Comparison of ENCODE assay signal across 10 cellular contexts in genomic region chr11:67561971-67562560, GRCh38. TPM values are rescaled to one million over a fixed set of nuclear protein-coding genes. Genes with fewer than 3 reads are reported as not detected.
DNase-seq lines count a peak whose midpoint lies in the region; ATAC-seq and TF ChIP-seq lines count a peak whose summit lies in the region.
"Had no signal": no experiment of that assay in that cellular context is flagged by ENCODE, and none has a peak within 500 bp of the region (broad histone marks: within the 10 kb centered on the region; RNA-seq: fewer than 3 reads in every experiment).

No MANE protein-coding gene starts in this region.

- TF ChIP-seq CTCF in type B pancreatic cell (conservative IDR thresholded peaks at IDR 0.05): no peak

- H3K27ac Mint-ChIP-seq in activated T-cell treated with anti-CD3 and anti-CD28 coated beads, Interleukin-2, amount 50 U/mL, for 72 hours: peak overlapping the region; percentile 33
- H3K27ac Mint-ChIP-seq in T-helper 2 cell treated with Interferon-gamma antibody and Interleukin-4, amounts not matched to agents 5 μg/mL and 100 μg/mL, for 36 hours: no peak overlapping the region
- peak overlapping the region; percentile 29 for H3K27ac Mint-ChIP-seq in type B pancreatic cell
- no peak overlapping the region for H3K27ac Mint-ChIP-seq in activated CD4-positive, alpha-beta memory T cell treated with anti-CD3 and anti-CD28 coated beads, Interleukin-2, amount 10 ng/mL, durations not matched to agents 7 days and 5 days

- peaks cover 15% of the 10 kb centered on the region for H3K4me1 Mint-ChIP-seq in activated T-cell treated with anti-CD3 and anti-CD28 coated beads, Interleukin-2, amount 50 U/mL, for 72 hours (ENCODE audit: low read depth)
- H3K4me1 Mint-ChIP-seq in T-helper 2 cell treated with Interferon-gamma antibody and Interleukin-4, amounts not matched to agents 5 μg/mL and 100 μg/mL, for 36 hours (ENCODE audit: low read depth): peaks cover 11% of the 10 kb centered on the region
- H3K4me1 Mint-ChIP-seq in type B pancreatic cell (ENCODE audit: unreplicated experiment): peaks cover 10% of the 10 kb centered on the region
- H3K4me1 Mint-ChIP-seq in activated CD4-positive, alpha-beta memory T cell treated with anti-CD3 and anti-CD28 coated beads, Interleukin-2, amount 10 ng/mL, durations not matched to agents 7 days and 5 days: peaks cover 11% of the 10 kb centered on the region

- ATAC-seq in activated T-cell treated with anti-CD3 and anti-CD28 coated beads, Interleukin-2, amount 50 U/mL, for 72 hours (replicated peaks in 1 of 2): peak; percentile 80 to 84
- ATAC-seq in HG02970 (IDR thresholded peaks at IDR 0.05; ENCODE audit: low FRiP score, unreplicated experiment): peak; percentile 65

- no peaks in the 10 kb centered on the region for H3K36me3 Mint-ChIP-seq in activated T-cell treated with anti-CD3 and anti-CD28 coated beads, Interleukin-2, amount 50 U/mL, for 72 hours (ENCODE audit: insufficient read depth in 2 of 2)
- no peaks in the 10 kb centered on the region for H3K36me3 Mint-ChIP-seq in T-helper 2 cell treated with Interferon-gamma antibody and Interleukin-4, amounts not matched to agents 5 μg/mL and 100 μg/mL, for 36 hours (ENCODE audit: low read depth)
- no peaks in the 10 kb centered on the region for H3K36me3 Mint-ChIP-seq in type B pancreatic cell
- H3K36me3 Mint-ChIP-seq in activated CD4-positive, alpha-beta memory T cell treated with anti-CD3 and anti-CD28 coated beads, Interleukin-2, amount 10 ng/mL, durations not matched to agents 7 days and 5 days (ENCODE audit: low read depth): no peaks in the 10 kb centered on the region

- POLR2A ChIA-PET in activated CD4-positive, alpha-beta memory T cell treated with anti-CD3 and anti-CD28 coated beads, Interleukin-2, amount 10 ng/mL, durations not matched to agents 7 days and 5 days (lab: Charles Lee): no interaction called here

- no peak for DNase-seq in activated T-cell treated with anti-CD3 and anti-CD28 coated beads, Interleukin-2, amount 50 U/mL, for 72 hours
- no peak for DNase-seq in activated T-cell treated with anti-CD3 and anti-CD28 coated beads, Interleukin-2, amount 50 U/mL, for 1 hour
- no peak for DNase-seq in T-helper 2 cell treated with Interferon-gamma antibody and Interleukin-4, amounts not matched to agents 5 μg/mL and 100 μg/mL, for 36 hours (ENCODE audit: low spot score)
- no peak for DNase-seq in type B pancreatic cell (ENCODE audit: extremely low spot score, unreplicated experiment)
- DNase-seq in NCI-H146 (lab: John Stamatoyannopoulos, UW): no peak
- DNase-seq in MV-4-11 (lab: John Stamatoyannopoulos, UW): no peak
- DNase-seq in activated CD4-positive, alpha-beta memory T cell treated with anti-CD3 and anti-CD28 coated beads, Interleukin-2, amount 10 ng/mL, durations not matched to agents 7 days and 5 days: no peak
- DNase-seq: NCI-H1694, stomach had no signal

- peaks cover 17% of the 10 kb centered on the region for H3K27me3 Mint-ChIP-seq in activated T-cell treated with anti-CD3 and anti-CD28 coated beads, Interleukin-2, amount 50 U/mL, for 72 hours (ENCODE audit: low read depth)
- H3K27me3 Mint-ChIP-seq in T-helper 2 cell treated with Interferon-gamma antibody and Interleukin-4, amounts not matched to agents 5 μg/mL and 100 μg/mL, for 36 hours (ENCODE audit: low read depth): peaks cover 9% of the 10 kb centered on the region
- H3K27me3 Mint-ChIP-seq in type B pancreatic cell: peaks cover 3% of the 10 kb centered on the region
- H3K27me3 Mint-ChIP-seq in activated CD4-positive, alpha-beta memory T cell treated with anti-CD3 and anti-CD28 coated beads, Interleukin-2, amount 10 ng/mL, durations not matched to agents 7 days and 5 days: peaks cover 26% of the 10 kb centered on the region

- CTCF ChIA-PET in activated CD4-positive, alpha-beta memory T cell treated with anti-CD3 and anti-CD28 coated beads, Interleukin-2, amount 10 ng/mL, durations not matched to agents 7 days and 5 days (lab: Charles Lee): no interaction called here

- H3K4me3 Mint-ChIP-seq in activated T-cell treated with anti-CD3 and anti-CD28 coated beads, Interleukin-2, amount 50 U/mL, for 72 hours: peak overlapping the region; percentile 8 to 43
- H3K4me3 Mint-ChIP-seq in T-helper 2 cell treated with Interferon-gamma antibody and Interleukin-4, amounts not matched to agents 5 μg/mL and 100 μg/mL, for 36 hours: peak overlapping the region; percentile 40
- no peak overlapping the region for H3K4me3 Mint-ChIP-seq in type B pancreatic cell
- no peak overlapping the region for H3K4me3 Mint-ChIP-seq in activated CD4-positive, alpha-beta memory T cell treated with anti-CD3 and anti-CD28 coated beads, Interleukin-2, amount 10 ng/mL, durations not matched to agents 7 days and 5 days

- no peaks in the 10 kb centered on the region for H3K9me3 Mint-ChIP-seq in activated T-cell treated with anti-CD3 and anti-CD28 coated beads, Interleukin-2, amount 50 U/mL, for 72 hours
- no peaks in the 10 kb centered on the region for H3K9me3 Mint-ChIP-seq in T-helper 2 cell treated with Interferon-gamma antibody and Interleukin-4, amounts not matched to agents 5 μg/mL and 100 μg/mL, for 36 hours
- no peaks in the 10 kb centered on the region for H3K9me3 Mint-ChIP-seq in type B pancreatic cell
- H3K9me3 Mint-ChIP-seq in activated CD4-positive, alpha-beta memory T cell treated with anti-CD3 and anti-CD28 coated beads, Interleukin-2, amount 10 ng/mL, durations not matched to agents 7 days and 5 days: no peaks in the 10 kb centered on the region

RNA-seq across cellular contexts. Expression of gene GSTP1, which starts 21.5 kb away (rescaled TPM):
- 100 to 1,000 TPM; 199 to 215 TPM for total RNA-seq in activated T-cell treated with anti-CD3 and anti-CD28 coated beads, Interleukin-2, amount 50 U/mL, for 72 hours
- 1,009 and 1,011 TPM in 2 replicates for total RNA-seq in type B pancreatic cell (ENCODE audit: low replicate concordance)
- 100 to 1,000 TPM; 195 to 198 TPM for total RNA-seq in activated CD4-positive, alpha-beta memory T cell treated with anti-CD3 and anti-CD28 coated beads, Interleukin-2, amount 10 ng/mL, durations not matched to agents 7 days and 5 days

RNA-seq across cellular contexts. Expression of gene CABP2, which starts 38.8 kb away (rescaled TPM):
- total RNA-seq in activated T-cell treated with anti-CD3 and anti-CD28 coated beads, Interleukin-2, amount 50 U/mL, for 72 hours: not detected
- total RNA-seq in type B pancreatic cell (ENCODE audit: low replicate concordance): not detected in 2 replicates
- not detected for total RNA-seq in activated CD4-positive, alpha-beta memory T cell treated with anti-CD3 and anti-CD28 coated beads, Interleukin-2, amount 10 ng/mL, durations not matched to agents 7 days and 5 days
- total RNA-seq: stomach had no signal

RNA-seq across cellular contexts. Expression of gene NDUFV1, which starts 44.7 kb away (rescaled TPM):
- 100 to 1,000 TPM; 220 to 244 TPM for total RNA-seq in activated T-cell treated with anti-CD3 and anti-CD28 coated beads, Interleukin-2, amount 50 U/mL, for 72 hours
- 220 and 226 TPM in 2 replicates for total RNA-seq in type B pancreatic cell (ENCODE audit: low replicate concordance)
- total RNA-seq in activated CD4-positive, alpha-beta memory T cell treated with anti-CD3 and anti-CD28 coated beads, Interleukin-2, amount 10 ng/mL, durations not matched to agents 7 days and 5 days: 100 to 1,000 TPM; 174 to 193 TPM

RNA-seq across cellular contexts. Expression of gene CDK2AP2, which starts 54.1 kb away (rescaled TPM):
- 100 to 1,000 TPM; 103 to 137 TPM for total RNA-seq in activated T-cell treated with anti-CD3 and anti-CD28 coated beads, Interleukin-2, amount 50 U/mL, for 72 hours
- 34.9 and 37.5 TPM in 2 replicates for total RNA-seq in type B pancreatic cell (ENCODE audit: low replicate concordance)
- total RNA-seq in activated CD4-positive, alpha-beta memory T cell treated with anti-CD3 and anti-CD28 coated beads, Interleukin-2, amount 10 ng/mL, durations not matched to agents 7 days and 5 days: 100 to 1,000 TPM; 116 to 119 TPM

RNA-seq across cellular contexts. Expression of gene PITPNM1, which starts 56.9 kb away (rescaled TPM):
- 100 to 1,000 TPM in 1 of 2 donors, 10 to 100 TPM in 1; 94.3 to 118 TPM for total RNA-seq in activated T-cell treated with anti-CD3 and anti-CD28 coated beads, Interleukin-2, amount 50 U/mL, for 72 hours
- total RNA-seq in type B pancreatic cell (ENCODE audit: low replicate concordance): 50.4 and 51.7 TPM in 2 replicates
- 100 to 1,000 TPM; 116 to 120 TPM for total RNA-seq in activated CD4-positive, alpha-beta memory T cell treated with anti-CD3 and anti-CD28 coated beads, Interleukin-2, amount 10 ng/mL, durations not matched to agents 7 days and 5 days

Comparison
In these comparisons a context has a peak if more than half of its experiments do, and no peak if none do; other contexts are left out.
1. H3K27ac Mint-ChIP-seq: peak in activated T-cell treated with anti-CD3 and anti-CD28 coated beads, Interleukin-2, amount 50 U/mL, for 72 hours (single experiment) and type B pancreatic cell (single experiment); none in T-helper 2 cell treated with Interferon-gamma antibody and Interleukin-4, amounts not matched to agents 5 μg/mL and 100 μg/mL, for 36 hours (single experiment) and activated CD4-positive, alpha-beta memory T cell treated with anti-CD3 and anti-CD28 coated beads, Interleukin-2, amount 10 ng/mL, durations not matched to agents 7 days and 5 days (single experiment).
2. H3K4me3 Mint-ChIP-seq: peak in activated T-cell treated with anti-CD3 and anti-CD28 coated beads, Interleukin-2, amount 50 U/mL, for 72 hours (2 of 2) and T-helper 2 cell treated with Interferon-gamma antibody and Interleukin-4, amounts not matched to agents 5 μg/mL and 100 μg/mL, for 36 hours (single experiment); none in type B pancreatic cell (single experiment) and activated CD4-positive, alpha-beta memory T cell treated with anti-CD3 and anti-CD28 coated beads, Interleukin-2, amount 10 ng/mL, durations not matched to agents 7 days and 5 days (single experiment).